ENCODE assay signal across 14 cellular contexts in the genomic region with DNA sequence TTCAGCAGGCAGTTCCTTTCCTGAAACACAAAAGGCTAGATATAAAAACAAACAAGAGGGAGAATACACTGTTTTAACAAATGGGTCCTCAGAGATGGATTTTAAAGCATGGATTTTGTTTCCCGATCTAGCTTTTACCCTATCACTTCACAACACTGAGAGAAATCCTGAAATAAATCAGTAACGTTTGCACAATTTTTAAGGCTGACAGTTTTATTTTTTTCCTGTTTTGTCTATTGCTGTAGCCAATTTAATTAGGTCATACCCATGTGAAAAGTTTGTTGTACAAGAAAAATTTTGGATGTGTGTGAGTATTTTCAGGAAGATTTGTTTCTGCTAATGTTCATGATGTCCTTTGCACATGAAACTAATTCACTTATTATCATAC.
DNase-seq lines count a peak whose midpoint lies in the region; ATAC-seq and TF ChIP-seq lines count a peak whose summit lies in the region.
"Had no signal": no experiment of that assay in that cellular context is flagged by ENCODE, and none has a peak within 500 bp of the region (broad histone marks: within the 10 kb centered on the region; RNA-seq: fewer than 3 reads in every experiment).

No MANE protein-coding gene starts in this region.

- H3K4me2 ChIP-seq in smooth muscle cell, result no peak overlapping the region

- peaks cover 5% of the 10 kb centered on the region for H3K4me1 Mint-ChIP-seq in activated naive CD8-positive, alpha-beta T cell treated with anti-CD3 and anti-CD28 coated beads for 36 hours

- H3K27me3 Mint-ChIP-seq in activated naive CD8-positive, alpha-beta T cell treated with anti-CD3 and anti-CD28 coated beads for 36 hours, result no peaks in the 10 kb centered on the region
- H3K27me3 Mint-ChIP-seq: activated CD4-positive, alpha-beta memory T cell treated with anti-CD3 and anti-CD28 coated beads, Interleukin-2, amount 10 ng/mL, durations not matched to agents 7 days and 5 days; natural killer cell treated with Interleukin-12 subunit alpha and Interleukin-12 subunit beta and Interleukin-15 and Interleukin-18, amount 100 ng/mL, for 72 hours had no signal

- H3K4me1 ChIP-seq in smooth muscle cell (ENCODE audit: low read depth), result peaks cover 23% of the 10 kb centered on the region

- no peaks in the 10 kb centered on the region for H3K9me3 ChIP-seq in smooth muscle cell (replicated peaks; ENCODE audit: low read depth)

- no peaks in the 10 kb centered on the region for H3K36me3 ChIP-seq in smooth muscle cell (ENCODE audit: low read depth)

- DNase-seq in NCI-H748 (lab: John Stamatoyannopoulos, UW; ENCODE audit: unreplicated experiment) (peak; percentile 47), dermis microvascular lymphatic vessel endothelial cell (ENCODE audit: low read depth in 2 of 2) (peak; percentile 44 to 67), left lobe of liver (ENCODE audit: low spot score) (no peak), smooth muscle cell (lab: John Stamatoyannopoulos, UW; ENCODE audit: unreplicated experiment) (no peak), HUDEP-2 (lab: John Stamatoyannopoulos, UW; ENCODE audit: unreplicated experiment in 76 of 76) (no peak), AG08395 (ENCODE audit: low spot score) (no peak)
- DNase-seq in activated naive CD4-positive, alpha-beta T cell treated with Interleukin-2 at 50 U/mL for 16 hours, result no peak
- DNase-seq in activated naive CD8-positive, alpha-beta T cell treated with anti-CD3 and anti-CD28 coated beads for 36 hours, result no peak
- DNase-seq: activated CD4-positive, alpha-beta memory T cell treated with anti-CD3 and anti-CD28 coated beads, Interleukin-2, amount 10 ng/mL, durations not matched to agents 7 days and 5 days; DMS153; effector CD8-positive, alpha-beta T cell; glutamatergic neuron; KBM-7 had no signal

- H3K27ac Mint-ChIP-seq in activated naive CD8-positive, alpha-beta T cell treated with anti-CD3 and anti-CD28 coated beads for 36 hours, result no peak overlapping the region
- H3K27ac Mint-ChIP-seq: activated CD4-positive, alpha-beta memory T cell treated with anti-CD3 and anti-CD28 coated beads, Interleukin-2, amount 10 ng/mL, durations not matched to agents 7 days and 5 days; natural killer cell treated with Interleukin-12 subunit alpha and Interleukin-12 subunit beta and Interleukin-15 and Interleukin-18, amount 100 ng/mL, for 72 hours had no signal

- no peaks in the 10 kb centered on the region for H3K79me2 ChIP-seq in smooth muscle cell (ENCODE audit: low read depth)

- peaks cover 1% of the 10 kb centered on the region for H3K36me3 Mint-ChIP-seq in activated naive CD8-positive, alpha-beta T cell treated with anti-CD3 and anti-CD28 coated beads for 36 hours

- no peak for TF ChIP-seq CTCF in smooth muscle cell (IDR thresholded peaks at IDR 0.05; ENCODE audit: borderline replicate concordance, insufficient read depth, poor library complexity, severe bottlenecking)

- H3K27me3 ChIP-seq in smooth muscle cell (ENCODE audit: low read depth), result no peaks in the 10 kb centered on the region

- H3F3A ChIP-seq in smooth muscle cell (ENCODE audit: low read depth), result no peaks in the 10 kb centered on the region

- H3K4me3 Mint-ChIP-seq in activated naive CD8-positive, alpha-beta T cell treated with anti-CD3 and anti-CD28 coated beads for 36 hours, result no peak overlapping the region
- H3K4me3 Mint-ChIP-seq: activated CD4-positive, alpha-beta memory T cell treated with anti-CD3 and anti-CD28 coated beads, Interleukin-2, amount 10 ng/mL, durations not matched to agents 7 days and 5 days; natural killer cell treated with Interleukin-12 subunit alpha and Interleukin-12 subunit beta and Interleukin-15 and Interleukin-18, amount 100 ng/mL, for 72 hours had no signal

- peak overlapping the region; percentile 16 for H3K27ac ChIP-seq in smooth muscle cell (ENCODE audit: low read depth)

- H4K20me1 ChIP-seq in smooth muscle cell (ENCODE audit: low read depth), result no peaks in the 10 kb centered on the region

- 51% methylated on average over 2 of the region's 2 CpGs for WGBS in smooth muscle cell (ENCODE audit: low lambda C conversion rate)

- H3K4me3 ChIP-seq in smooth muscle cell, result no peak overlapping the region

- H2AFZ ChIP-seq in smooth muscle cell (ENCODE audit: low read depth), result peak overlapping the region; percentile 31

- ATAC-seq in left lobe of liver, result peak; percentile 29
- ATAC-seq: natural killer cell treated with Interleukin-12 subunit alpha and Interleukin-12 subunit beta and Interleukin-15 and Interleukin-18, amount 100 ng/mL, for 72 hours had no signal

- H3K9me3 Mint-ChIP-seq in activated naive CD8-positive, alpha-beta T cell treated with anti-CD3 and anti-CD28 coated beads for 36 hours, result peaks cover 2% of the 10 kb centered on the region
- H3K9me3 Mint-ChIP-seq: natural killer cell treated with Interleukin-12 subunit alpha and Interleukin-12 subunit beta and Interleukin-15 and Interleukin-18, amount 100 ng/mL, for 72 hours had no signal

- H3K9ac ChIP-seq in smooth muscle cell (ENCODE audit: low read depth), result no peak overlapping the region

Comparison
In these comparisons a context has a peak if more than half of its experiments do, and no peak if none do; other contexts are left out.
1. DNase-seq: peak in NCI-H748 (single experiment) and dermis microvascular lymphatic vessel endothelial cell (2 of 2); none in left lobe of liver (single experiment), smooth muscle cell (single experiment), activated naive CD4-positive, alpha-beta T cell treated with Interleukin-2 at 50 U/mL for 16 hours (single experiment), activated naive CD8-positive, alpha-beta T cell treated with anti-CD3 and anti-CD28 coated beads for 36 hours (single experiment), HUDEP-2 (0 of 76) and AG08395 (single experiment).